13 cellular contexts compared by ENCODE assay signal in genomic region chr5:122126711-122127385, GRCh38. TPM values are rescaled to one million over a fixed set of nuclear protein-coding genes. Genes with fewer than 3 reads are reported as not detected.
DNase-seq lines count a peak whose midpoint lies in the region; ATAC-seq and TF ChIP-seq lines count a peak whose summit lies in the region.
"Had no signal": no experiment of that assay in that cellular context is flagged by ENCODE, and none has a peak within 500 bp of the region (broad histone marks: within the 10 kb centered on the region; RNA-seq: fewer than 3 reads in every experiment).

No MANE protein-coding gene starts in this region.

- WGBS in hepatocyte (ENCODE audit: low lambda C conversion rate, missing lambda C conversion rate): 55% methylated on average over 11 of the region's 11 CpGs

- H3K27ac ChIP-seq in hepatocyte: peak overlapping the region; percentile 78
- H3K27ac ChIP-seq: BLaER1 treated with 17β-estradiol and CSF1 and Interleukin-3, amounts not matched to agents 10 nM and 100 nM; gastrocnemius medialis; HL-60 had no signal

- H3K4me2 ChIP-seq in hepatocyte (peak overlapping the region; percentile 52), skeletal muscle satellite cell (ENCODE audit: low read length) (peak overlapping the region; percentile 61)
- H3K4me2 ChIP-seq: BLaER1 treated with 17β-estradiol and CSF1 and Interleukin-3, amounts not matched to agents 10 nM and 100 nM had no signal

- H3K9me2 ChIP-seq in hepatocyte (replicated peaks; ENCODE audit: insufficient read depth): no peaks in the 10 kb centered on the region

- H3K4me3 ChIP-seq in hepatocyte (no peak overlapping the region), skeletal muscle satellite cell (ENCODE audit: low read length) (peak overlapping the region; percentile 30)
- H3K4me3 ChIP-seq: BLaER1 treated with 17β-estradiol and CSF1 and Interleukin-3, amounts not matched to agents 10 nM and 100 nM; gastrocnemius medialis had no signal

- H3K9me3 ChIP-seq in hepatocyte (ENCODE audit: low read depth) (no peaks in the 10 kb centered on the region), skeletal muscle satellite cell (replicated peaks; ENCODE audit: low read length) (no peaks in the 10 kb centered on the region)
- H3K9me3 ChIP-seq: BLaER1 treated with 17β-estradiol and CSF1 and Interleukin-3, amounts not matched to agents 10 nM and 100 nM; gastrocnemius medialis had no signal

- no peak overlapping the region for H2AFZ ChIP-seq in hepatocyte

- H3K79me2 ChIP-seq in hepatocyte: no peaks in the 10 kb centered on the region

- H3K27me3 ChIP-seq in hepatocyte (no peaks in the 10 kb centered on the region), skeletal muscle satellite cell (ENCODE audit: control insufficient read depth, insufficient read depth, low read length) (no peaks in the 10 kb centered on the region)
- H3K27me3 ChIP-seq: BLaER1 treated with 17β-estradiol and CSF1 and Interleukin-3, amounts not matched to agents 10 nM and 100 nM; gastrocnemius medialis had no signal

- H4K20me1 ChIP-seq in hepatocyte (ENCODE audit: insufficient read depth, poor library complexity, severe bottlenecking): no peaks in the 10 kb centered on the region
- H4K20me1 ChIP-seq: BLaER1 treated with 17β-estradiol and CSF1 and Interleukin-3, amounts not matched to agents 10 nM and 100 nM had no signal

- peak overlapping the region; percentile 74 for H3K9ac ChIP-seq in skeletal muscle satellite cell (ENCODE audit: low read depth, low read length)
- H3K9ac ChIP-seq: BLaER1 treated with 17β-estradiol and CSF1 and Interleukin-3, amounts not matched to agents 10 nM and 100 nM had no signal

- no peak for TF ChIP-seq CTCF in hepatocyte (IDR thresholded peaks at IDR 0.05; ENCODE audit: poor library complexity)

- H3K4me1 ChIP-seq in hepatocyte (ENCODE audit: insufficient read depth) (peaks cover 10% of the 10 kb centered on the region), skeletal muscle satellite cell (ENCODE audit: control insufficient read depth, insufficient read depth, low read length) (peaks cover 42% of the 10 kb centered on the region)
- H3K4me1 ChIP-seq: BLaER1 treated with 17β-estradiol and CSF1 and Interleukin-3, amounts not matched to agents 10 nM and 100 nM; gastrocnemius medialis had no signal

- peak; percentile 50 for DNase-seq in Ammon's horn (ENCODE audit: low spot score)
- DNase-seq in astrocyte of the hippocampus (ENCODE audit: low read depth, low spot score): peak; percentile 45
- peak; percentile 9 for DNase-seq in hepatocyte (ENCODE audit: low spot score)
- no peak for DNase-seq in NCI-H1436 (lab: John Stamatoyannopoulos, UW)
- DNase-seq in AG08396 (ENCODE audit: low spot score): no peak
- DNase-seq in T-helper 9 cell: no peak
- DNase-seq: gastrocnemius medialis, NCI-H526 treated with DMSO at 0.1 percent for 48 hours had no signal

- no peaks in the 10 kb centered on the region for H3K36me3 ChIP-seq in hepatocyte (replicated peaks; ENCODE audit: insufficient read depth, low read depth)
- H3K36me3 ChIP-seq in skeletal muscle satellite cell (ENCODE audit: insufficient read depth, low read length): no peaks in the 10 kb centered on the region
- H3K36me3 ChIP-seq: BLaER1 treated with 17β-estradiol and CSF1 and Interleukin-3, amounts not matched to agents 10 nM and 100 nM; gastrocnemius medialis had no signal

- no peak for ATAC-seq in HG03520 (IDR thresholded peaks at IDR 0.05; ENCODE audit: unreplicated experiment)
- ATAC-seq: activated CD4-positive, CD25-positive, alpha-beta regulatory T cell treated with anti-CD3 and anti-CD28 coated beads, Interleukin-2, amount 50 U/mL, for 24 hours; gastrocnemius medialis had no signal

RNA-seq across cellular contexts. Expression of gene ZNF474, which starts 2.5 kb away (rescaled TPM):
- 0.43 and 1.9 TPM in 2 replicates for total RNA-seq in hepatocyte
- 1.7 and 2.8 TPM in 2 replicates for polyA plus RNA-seq in hepatocyte
- 0.22 TPM in 1 of 2 replicates, not detected in the other for total RNA-seq in skeletal muscle satellite cell (2012; rRNA removed)

RNA-seq across cellular contexts. Expression of gene LOX, which starts 48.8 kb away (rescaled TPM):
- 98.2 and 120 TPM in 2 replicates for total RNA-seq in hepatocyte
- 216 and 238 TPM in 2 replicates for polyA plus RNA-seq in hepatocyte
- 54.5 and 123 TPM in 2 replicates for total RNA-seq in skeletal muscle satellite cell (2012; rRNA removed)

Comparison
In these comparisons a context has a peak if more than half of its experiments do, and no peak if none do; other contexts are left out.
1. DNase-seq: peak in Ammon's horn (single experiment), astrocyte of the hippocampus (single experiment) and hepatocyte (single experiment); none in NCI-H1436 (single experiment), AG08396 (single experiment) and T-helper 9 cell (single experiment).